1 cellular context compared by ENCODE assay signal in the genomic region with DNA sequence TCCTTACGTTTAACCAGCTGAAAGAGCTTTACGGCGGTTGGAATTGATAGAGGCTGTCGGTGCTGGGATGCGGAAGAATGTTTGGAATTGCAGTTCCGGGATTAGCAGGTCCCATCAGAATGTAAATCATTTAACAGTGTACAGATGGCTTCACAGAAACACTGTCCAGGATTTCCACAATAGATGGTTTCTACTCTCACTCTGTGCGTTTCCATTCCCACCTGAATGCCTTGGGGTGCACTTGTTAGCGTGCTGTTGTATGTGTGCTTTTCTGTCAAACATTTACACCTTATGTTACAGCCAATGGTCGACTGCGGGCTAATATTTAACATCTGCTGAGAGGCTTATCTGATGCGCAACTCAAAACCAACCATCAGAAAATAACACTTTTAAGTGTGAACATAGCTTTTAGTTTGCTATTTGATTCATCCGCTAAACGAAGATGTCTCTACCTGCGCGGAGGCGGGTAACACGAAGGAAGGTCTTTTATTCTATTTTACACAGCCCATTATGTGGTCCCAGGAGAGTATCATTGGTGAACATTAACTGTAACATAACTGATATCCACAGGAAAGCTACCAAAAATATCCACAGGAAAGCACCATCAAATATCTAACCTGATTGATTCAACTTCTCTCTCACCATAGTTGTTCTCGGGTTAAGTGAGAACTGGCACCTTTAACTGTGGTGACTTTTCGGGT.
TF ChIP-seq lines count a peak whose summit lies in the region.

No MANE protein-coding gene starts in this region.

TF ChIP-seq in GM12878, 131 proteins besides CTCF, POLR2A, EP300 and RAD21 (continued from another document):
- TF ChIP-seq, protein P1, sequence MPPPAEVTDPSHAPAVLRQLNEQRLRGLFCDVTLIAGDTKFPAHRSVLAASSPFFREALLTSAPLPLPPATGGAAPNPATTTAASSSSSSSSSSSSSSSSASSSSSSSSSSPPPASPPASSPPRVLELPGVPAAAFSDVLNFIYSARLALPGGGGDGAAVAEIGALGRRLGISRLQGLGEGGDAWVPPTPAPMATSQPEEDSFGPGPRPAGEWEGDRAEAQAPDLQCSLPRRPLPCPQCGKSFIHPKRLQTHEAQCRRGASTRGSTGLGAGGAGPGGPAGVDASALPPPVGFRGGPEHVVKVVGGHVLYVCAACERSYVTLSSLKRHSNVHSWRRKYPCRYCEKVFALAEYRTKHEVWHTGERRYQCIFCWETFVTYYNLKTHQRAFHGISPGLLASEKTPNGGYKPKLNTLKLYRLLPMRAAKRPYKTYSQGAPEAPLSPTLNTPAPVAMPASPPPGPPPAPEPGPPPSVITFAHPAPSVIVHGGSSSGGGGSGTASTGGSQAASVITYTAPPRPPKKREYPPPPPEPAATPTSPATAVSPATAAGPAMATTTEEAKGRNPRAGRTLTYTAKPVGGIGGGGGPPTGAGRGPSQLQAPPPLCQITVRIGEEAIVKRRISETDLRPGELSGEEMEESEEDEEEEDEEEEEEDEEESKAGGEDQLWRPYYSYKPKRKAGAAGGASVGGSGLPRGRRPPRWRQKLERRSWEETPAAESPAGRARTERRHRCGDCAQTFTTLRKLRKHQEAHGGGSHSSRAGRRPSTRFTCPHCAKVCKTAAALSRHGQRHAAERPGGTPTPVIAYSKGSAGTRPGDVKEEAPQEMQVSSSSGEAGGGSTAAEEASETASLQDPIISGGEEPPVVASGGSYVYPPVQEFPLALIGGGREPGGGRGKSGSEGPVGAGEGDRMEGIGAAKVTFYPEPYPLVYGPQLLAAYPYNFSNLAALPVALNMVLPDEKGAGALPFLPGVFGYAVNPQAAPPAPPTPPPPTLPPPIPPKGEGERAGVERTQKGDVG (CRISPR knock-in tag; IDR thresholded peaks at IDR 0.05), result no peak
- TF ChIP-seq MEF2B (IDR thresholded peaks at IDR 0.05; ENCODE audit: partially characterized antibody, poor library complexity, severe bottlenecking) (peak; percentile 95), ZNF24 (IDR thresholded peaks at IDR 0.05) (no peak), KLF5 (IDR thresholded peaks at IDR 0.05; ENCODE audit: partially characterized antibody) (peak; percentile 31), GABPA (IDR thresholded peaks at IDR 0.05; ENCODE audit: low read depth) (no peak), BHLHE40 (IDR thresholded peaks at IDR 0.05; ENCODE audit: borderline replicate concordance in 1 of 2, low read depth in 2 of 2, low read length in 1 of 2) (peak; percentile 35 to 42; a peak in 2 of 4 replicates), SREBF1 (IDR thresholded peaks at IDR 0.05; ENCODE audit: low read length) (0 out of 2 replicates have a peak, but pooled peaks have one; percentile 23), POLR2AphosphoS5 (IDR thresholded peaks at IDR 0.05; ENCODE audit: low read length) (no peak), ATF7 (IDR thresholded peaks at IDR 0.05; ENCODE audit: low read depth) (peak; percentile 75), IKZF2 (IDR thresholded peaks at IDR 0.05) (peak; percentile 63 to 74), CHD2 (IDR thresholded peaks at IDR 0.05; ENCODE audit: borderline replicate concordance, low read depth, low read length) (peak; percentile 74), EED (IDR thresholded peaks at IDR 0.05; ENCODE audit: low read depth) (no peak)
- TF ChIP-seq, protein P2, sequence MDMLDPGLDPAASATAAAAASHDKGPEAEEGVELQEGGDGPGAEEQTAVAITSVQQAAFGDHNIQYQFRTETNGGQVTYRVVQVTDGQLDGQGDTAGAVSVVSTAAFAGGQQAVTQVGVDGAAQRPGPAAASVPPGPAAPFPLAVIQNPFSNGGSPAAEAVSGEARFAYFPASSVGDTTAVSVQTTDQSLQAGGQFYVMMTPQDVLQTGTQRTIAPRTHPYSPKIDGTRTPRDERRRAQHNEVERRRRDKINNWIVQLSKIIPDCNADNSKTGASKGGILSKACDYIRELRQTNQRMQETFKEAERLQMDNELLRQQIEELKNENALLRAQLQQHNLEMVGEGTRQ (IDR thresholded peaks at IDR 0.05; ENCODE audit: borderline replicate concordance, low read depth, low read length), result no peak
- TF ChIP-seq, protein P3, sequence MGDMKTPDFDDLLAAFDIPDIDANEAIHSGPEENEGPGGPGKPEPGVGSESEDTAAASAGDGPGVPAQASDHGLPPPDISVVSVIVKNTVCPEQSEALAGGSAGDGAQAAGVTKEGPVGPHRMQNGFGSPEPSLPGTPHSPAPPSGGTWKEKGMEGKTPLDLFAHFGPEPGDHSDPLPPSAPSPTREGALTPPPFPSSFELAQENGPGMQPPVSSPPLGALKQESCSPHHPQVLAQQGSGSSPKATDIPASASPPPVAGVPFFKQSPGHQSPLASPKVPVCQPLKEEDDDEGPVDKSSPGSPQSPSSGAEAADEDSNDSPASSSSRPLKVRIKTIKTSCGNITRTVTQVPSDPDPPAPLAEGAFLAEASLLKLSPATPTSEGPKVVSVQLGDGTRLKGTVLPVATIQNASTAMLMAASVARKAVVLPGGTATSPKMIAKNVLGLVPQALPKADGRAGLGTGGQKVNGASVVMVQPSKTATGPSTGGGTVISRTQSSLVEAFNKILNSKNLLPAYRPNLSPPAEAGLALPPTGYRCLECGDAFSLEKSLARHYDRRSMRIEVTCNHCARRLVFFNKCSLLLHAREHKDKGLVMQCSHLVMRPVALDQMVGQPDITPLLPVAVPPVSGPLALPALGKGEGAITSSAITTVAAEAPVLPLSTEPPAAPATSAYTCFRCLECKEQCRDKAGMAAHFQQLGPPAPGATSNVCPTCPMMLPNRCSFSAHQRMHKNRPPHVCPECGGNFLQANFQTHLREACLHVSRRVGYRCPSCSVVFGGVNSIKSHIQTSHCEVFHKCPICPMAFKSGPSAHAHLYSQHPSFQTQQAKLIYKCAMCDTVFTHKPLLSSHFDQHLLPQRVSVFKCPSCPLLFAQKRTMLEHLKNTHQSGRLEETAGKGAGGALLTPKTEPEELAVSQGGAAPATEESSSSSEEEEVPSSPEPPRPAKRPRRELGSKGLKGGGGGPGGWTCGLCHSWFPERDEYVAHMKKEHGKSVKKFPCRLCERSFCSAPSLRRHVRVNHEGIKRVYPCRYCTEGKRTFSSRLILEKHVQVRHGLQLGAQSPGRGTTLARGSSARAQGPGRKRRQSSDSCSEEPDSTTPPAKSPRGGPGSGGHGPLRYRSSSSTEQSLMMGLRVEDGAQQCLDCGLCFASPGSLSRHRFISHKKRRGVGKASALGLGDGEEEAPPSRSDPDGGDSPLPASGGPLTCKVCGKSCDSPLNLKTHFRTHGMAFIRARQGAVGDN (IDR thresholded peaks at IDR 0.05), result peak; percentile 76
- TF ChIP-seq, protein P4, sequence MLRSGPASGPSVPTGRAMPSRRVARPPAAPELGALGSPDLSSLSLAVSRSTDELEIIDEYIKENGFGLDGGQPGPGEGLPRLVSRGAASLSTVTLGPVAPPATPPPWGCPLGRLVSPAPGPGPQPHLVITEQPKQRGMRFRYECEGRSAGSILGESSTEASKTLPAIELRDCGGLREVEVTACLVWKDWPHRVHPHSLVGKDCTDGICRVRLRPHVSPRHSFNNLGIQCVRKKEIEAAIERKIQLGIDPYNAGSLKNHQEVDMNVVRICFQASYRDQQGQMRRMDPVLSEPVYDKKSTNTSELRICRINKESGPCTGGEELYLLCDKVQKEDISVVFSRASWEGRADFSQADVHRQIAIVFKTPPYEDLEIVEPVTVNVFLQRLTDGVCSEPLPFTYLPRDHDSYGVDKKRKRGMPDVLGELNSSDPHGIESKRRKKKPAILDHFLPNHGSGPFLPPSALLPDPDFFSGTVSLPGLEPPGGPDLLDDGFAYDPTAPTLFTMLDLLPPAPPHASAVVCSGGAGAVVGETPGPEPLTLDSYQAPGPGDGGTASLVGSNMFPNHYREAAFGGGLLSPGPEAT (IDR thresholded peaks at IDR 0.05; ENCODE audit: low read depth), result peak; percentile 79; the same call in 1 of the 2 replicates
- TF ChIP-seq, protein P5, sequence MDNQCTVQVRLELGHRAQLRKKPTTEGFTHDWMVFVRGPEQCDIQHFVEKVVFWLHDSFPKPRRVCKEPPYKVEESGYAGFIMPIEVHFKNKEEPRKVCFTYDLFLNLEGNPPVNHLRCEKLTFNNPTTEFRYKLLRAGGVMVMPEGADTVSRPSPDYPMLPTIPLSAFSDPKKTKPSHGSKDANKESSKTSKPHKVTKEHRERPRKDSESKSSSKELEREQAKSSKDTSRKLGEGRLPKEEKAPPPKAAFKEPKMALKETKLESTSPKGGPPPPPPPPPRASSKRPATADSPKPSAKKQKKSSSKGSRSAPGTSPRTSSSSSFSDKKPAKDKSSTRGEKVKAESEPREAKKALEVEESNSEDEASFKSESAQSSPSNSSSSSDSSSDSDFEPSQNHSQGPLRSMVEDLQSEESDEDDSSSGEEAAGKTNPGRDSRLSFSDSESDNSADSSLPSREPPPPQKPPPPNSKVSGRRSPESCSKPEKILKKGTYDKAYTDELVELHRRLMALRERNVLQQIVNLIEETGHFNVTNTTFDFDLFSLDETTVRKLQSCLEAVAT (IDR thresholded peaks at IDR 0.05), result peak; percentile 89
